32 cellular contexts compared by ENCODE assay signal in the genomic region with DNA sequence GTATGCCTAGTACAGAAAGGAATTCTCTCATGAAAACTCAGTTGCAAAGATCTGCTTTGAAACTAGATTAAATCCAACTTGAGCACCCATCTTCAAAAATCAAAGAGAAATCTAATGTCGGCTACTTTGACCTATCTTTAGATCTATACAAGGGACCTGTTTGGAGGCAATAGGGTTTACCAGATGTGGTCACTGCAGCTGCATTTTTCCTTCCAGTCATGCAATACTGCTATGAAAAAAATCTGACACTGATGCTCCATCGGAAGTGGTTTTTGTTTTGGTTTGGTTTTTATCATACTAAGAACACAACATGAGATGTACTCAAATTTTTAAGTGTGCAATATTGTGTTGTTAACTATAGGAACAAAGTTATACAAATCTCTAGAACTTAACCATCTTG.
"Had no signal": no experiment of that assay in that cellular context is flagged by ENCODE, and none has a peak within 500 bp of the region (broad histone marks: within the 10 kb centered on the region; RNA-seq: fewer than 3 reads in every experiment).

No MANE protein-coding gene starts in this region.

- H3K36me3 ChIP-seq: MG63, SJCRH30 had no signal

- H3K27me3 ChIP-seq: MG63, SJCRH30 had no signal

- H3K27ac ChIP-seq: PC-9, RWPE1, SJCRH30, SK-N-MC had no signal

- H3K4me3 ChIP-seq: MG63, PC-9, SJCRH30, SK-N-MC had no signal

- FAIRE-seq: RCC 7860 had no signal

- H3K4me2 ChIP-seq: PC-9 had no signal

- H3K27ac Mint-ChIP-seq: T-cell had no signal

- H2AFZ ChIP-seq: PC-9 had no signal

- H3K9me3 ChIP-seq: MG63, SJCRH30 had no signal

- ATAC-seq: Panc1, Right ventricle myocardium inferior, SK-N-SH treated with all-trans-retinoic acid at 6 μM for 48 hours, T-cell had no signal

- H3K4me1 ChIP-seq: SJCRH30 had no signal

- H3K4me3 Mint-ChIP-seq: T-cell had no signal

- H3K27me3 Mint-ChIP-seq: T-cell had no signal

- H3K36me3 Mint-ChIP-seq: T-cell had no signal

- DNase-seq: Kasumi-1, MG63, MV-4-11, NCI-H1092, NCI-H1105, NCI-H1417 treated with DMSO at 0.1 percent for 48 hours, NCI-H1436 treated with DMSO at 0.1 percent for 48 hours, NCI-H1694 treated with DMSO at 0.1 percent for 48 hours, NCI-H187 treated with DMSO at 0.1 percent for 48 hours, NCI-H2029, NCI-H2081, NCI-H2171 treated with DMSO at 0.1 percent for 48 hours, NCI-H2227 treated with DMSO at 0.1 percent for 48 hours, NCI-H345, NCI-H446, NCI-H510A, NCI-H524, NCI-H526, NCI-H69, NCI-H748 treated with DMSO at 0.1 percent for 48 hours, NCI-H82, PC-9, SHP77, SIG-M5, SJCRH30, T-cell had no signal

- H3K4me1 Mint-ChIP-seq: T-cell had no signal
